Comparison of ENCODE assay signal across 14 cellular contexts in the genomic region with DNA sequence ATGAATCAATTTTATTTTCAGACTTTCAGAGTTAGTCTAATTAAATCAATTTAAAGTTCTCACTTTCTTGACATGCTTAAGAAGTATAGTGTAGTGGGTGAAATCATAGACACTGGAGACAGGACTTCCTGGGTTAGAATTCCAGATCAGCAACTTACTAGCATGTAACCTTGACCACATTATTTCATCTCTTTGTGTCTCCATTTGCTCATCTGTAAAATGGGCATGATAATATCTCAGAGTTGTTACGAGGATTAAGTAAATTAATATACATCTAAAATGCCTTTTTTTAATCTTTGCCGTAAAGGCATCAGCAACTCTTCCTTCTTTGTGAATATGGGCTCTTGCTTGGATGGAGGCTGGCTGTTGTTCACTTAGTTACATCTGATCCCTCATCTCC. TPM values are rescaled to one million over a fixed set of nuclear protein-coding genes. Genes with fewer than 3 reads are reported as not detected.
A peak's percentile ranks its signal among the peaks of the same experiment; 100 is the strongest.
DNase-seq lines count a peak whose midpoint lies in the region; ATAC-seq, FAIRE-seq and TF ChIP-seq lines count a peak whose summit lies in the region.
"Had no signal": no experiment of that assay in that cellular context is flagged by ENCODE, and none has a peak within 500 bp of the region (broad histone marks: within the 10 kb centered on the region; RNA-seq: fewer than 3 reads in every experiment).

No MANE protein-coding gene starts in this region.

- no peaks in the 10 kb centered on the region for H3K27me3 Mint-ChIP-seq in glutamatergic neuron (ENCODE audit: unreplicated experiment)
- peaks cover 3% of the 10 kb centered on the region for H3K27me3 Mint-ChIP-seq in type B pancreatic cell

- TF ChIP-seq EP300 in HepG2 (IDR thresholded peaks at IDR 0.05; ENCODE audit: low read depth in 2 of 2, low read length in 2 of 2) (no peak), HepG2 (CRISPR knock-in tag; IDR thresholded peaks at IDR 0.05; ENCODE audit: borderline replicate concordance) (no peak)

- H3K4me3 Mint-ChIP-seq in glutamatergic neuron (ENCODE audit: unreplicated experiment) (peak overlapping the region; percentile 14), type B pancreatic cell (peak overlapping the region; percentile 95)

- no peak overlapping the region for H3K27ac Mint-ChIP-seq in glutamatergic neuron (ENCODE audit: unreplicated experiment)
- H3K27ac Mint-ChIP-seq in type B pancreatic cell = no peak overlapping the region

- H2AFZ ChIP-seq in HepG2 (ENCODE audit: low read length) (no peak overlapping the region), PC-3 (ENCODE audit: low read length) (peak overlapping the region; percentile 87)

- intact Hi-C loops in HepG2 (cut with micrococcal nuclease; ENCODE audit: unreplicated experiment) (no loop called here), right lobe of liver (cut with DNase I) (no loop called here), PC-3 (cut with micrococcal nuclease) (no loop called here)

- in situ Hi-C loops in HepG2 (cut with HindIII; ENCODE audit: extremely low pct_ligation_motif_present, low pct_unique_long_range_greater_than_20kb) = no loop called here

- no peak for TF ChIP-seq POLR2A in HepG2 (IDR thresholded peaks at IDR 0.05; ENCODE audit: insufficient read depth in 1 of 2, low read depth in 2 of 2, low read length in 2 of 2)
- no peak for TF ChIP-seq POLR2A in right lobe of liver (IDR thresholded peaks at IDR 0.05)

- H3K36me3 ChIP-seq in HepG2 (replicated peaks in 1 of 2; ENCODE audit: control insufficient read depth in 1 of 2, insufficient read depth in 2 of 2, low read length in 2 of 2) (0 out of 5 replicates have a peak, but pooled peaks cover 0 to 8% of the 10 kb centered on the region in 2 experiments), right lobe of liver (no peaks in the 10 kb centered on the region), PC-3 (ENCODE audit: low read depth, low read length) (peaks cover 15% of the 10 kb centered on the region)
- H3K36me3 ChIP-seq: gastroesophageal sphincter had no signal

- H3K9me3 ChIP-seq in HepG2 (ENCODE audit: low read length) (no peaks in the 10 kb centered on the region), right lobe of liver (no peaks in the 10 kb centered on the region), PC-3 (ENCODE audit: low read length) (no peaks in the 10 kb centered on the region)
- H3K9me3 ChIP-seq: gastroesophageal sphincter, SJCRH30 had no signal

- H3K9ac ChIP-seq in HepG2 (ENCODE audit: insufficient read depth, low read depth, low read length) = peak overlapping the region; percentile 95; the same call in 1 of the 2 replicates
- peak overlapping the region; percentile 92; the same call in 1 of the 2 replicates for H3K9ac ChIP-seq in PC-3 (ENCODE audit: low read length)

- H3K9me3 Mint-ChIP-seq in glutamatergic neuron (ENCODE audit: unreplicated experiment) (peaks cover 2% of the 10 kb centered on the region), type B pancreatic cell (no peaks in the 10 kb centered on the region)

- no peaks in the 10 kb centered on the region for H3K9me2 ChIP-seq in PC-3 (replicated peaks; ENCODE audit: low read length)

- 88% methylated on average over 2 of the region's 2 CpGs for WGBS in HepG2 (ENCODE audit: low lambda C conversion rate)
- 93% methylated on average over 2 of the region's 2 CpGs for WGBS in right lobe of liver (ENCODE audit: insufficient coverage, low coverage, low lambda C conversion rate, missing lambda C conversion rate)

- peaks cover 22% of the 10 kb centered on the region for H3K4me1 ChIP-seq in HepG2 (ENCODE audit: insufficient read depth, low read length)
- peaks cover 0 to 9% (median 0%) of the 10 kb centered on the region in 4 donors for H3K4me1 ChIP-seq in right lobe of liver
- H3K4me1 ChIP-seq in PC-3 (ENCODE audit: insufficient read depth, low read length) = peaks cover 22% of the 10 kb centered on the region
- H3K4me1 ChIP-seq: SJCRH30 had no signal

- FAIRE-seq in HepG2 (lab: Jason Lieb, UNC) (no peak), urothelium cell line (lab: Jason Lieb, UNC) (no peak)

- H3K36me3 Mint-ChIP-seq in glutamatergic neuron (ENCODE audit: unreplicated experiment) (no peaks in the 10 kb centered on the region), type B pancreatic cell (peaks cover 3% of the 10 kb centered on the region)

- H3K4me1 Mint-ChIP-seq in glutamatergic neuron (ENCODE audit: low read depth, unreplicated experiment) (peaks cover 2% of the 10 kb centered on the region), type B pancreatic cell (ENCODE audit: unreplicated experiment) (no peaks in the 10 kb centered on the region)

- no peak for TF ChIP-seq RAD21 in HepG2 (CRISPR knock-in tag; IDR thresholded peaks at IDR 0.05)

- TF ChIP-seq CTCF in HepG2 (CRISPR knock-in tag; IDR thresholded peaks at IDR 0.05) (no peak), right lobe of liver (IDR thresholded peaks at IDR 0.05) (no peak), PC-3 (conservative IDR thresholded peaks at IDR 0.05; ENCODE audit: low read depth, low read length) (no peak), glutamatergic neuron (IDR thresholded peaks at IDR 0.05; ENCODE audit: partially characterized antibody, unreplicated experiment) (no peak), type B pancreatic cell (conservative IDR thresholded peaks at IDR 0.05) (no peak)

- POLR2A ChIA-PET in HepG2 (lab: Yijun Ruan, JAX) (no interaction called here), PC-3 (lab: Charles Lee; ENCODE audit: unreplicated experiment) (no interaction called here)

- no peak for DNase-seq in HepG2 (ENCODE audit: low spot score)
- no peak for DNase-seq in right lobe of liver
- no peak for DNase-seq in PC-3
- no peak for DNase-seq in glutamatergic neuron
- DNase-seq in type B pancreatic cell (ENCODE audit: extremely low spot score, unreplicated experiment) = no peak
- no peak for DNase-seq in NCI-H2081 treated with DMSO at 0.1 percent for 48 hours (lab: John Stamatoyannopoulos, UW)
- no peak for DNase-seq in urothelium cell line (ENCODE audit: low spot score)
- DNase-seq in NCI-H748 treated with DMSO at 0.1 percent for 48 hours (lab: John Stamatoyannopoulos, UW) = no peak
- DNase-seq: activated effector memory CD4-positive, alpha-beta T cell treated with Interleukin-2 at 50 U/mL for 16 hours; MG63; SJCRH30; stimulated activated CD4-positive, alpha-beta T cell treated with anti-CD3 and anti-CD28 coated beads, Interleukin-2, amount 100 ng/mL, for 24 hours had no signal

- CTCF ChIA-PET in HepG2 (lab: Yijun Ruan, JAX; ENCODE audit: low intra/inter-chr PET ratio, low total read pairs) (no interaction called here), PC-3 (lab: Charles Lee) (no interaction called here)

- H3K4me3 ChIP-seq in HepG2 (replicated peaks in 1 of 3; ENCODE audit: insufficient read depth in 1 of 3, low read depth in 2 of 3, low read length in 3 of 3) = peak overlapping the region in 2 of 3 experiments; percentile 86 to 96; a peak in 2 of 6 replicates
- H3K4me3 ChIP-seq in right lobe of liver = no peak overlapping the region
- H3K4me3 ChIP-seq in PC-3 (ENCODE audit: low read length) = peak overlapping the region; percentile 77

- H3K4me2 ChIP-seq in HepG2 (ENCODE audit: low read depth, low read length) (peak overlapping the region; percentile 75), PC-3 (ENCODE audit: low read length) (peak overlapping the region; percentile 80)

- H4K20me1 ChIP-seq in HepG2 (ENCODE audit: insufficient read depth, low read length) (no peaks in the 10 kb centered on the region), PC-3 (ENCODE audit: low read length) (peaks cover 27% of the 10 kb centered on the region)

- no TSS peak for BruUV-seq in HepG2 (replicated peaks; lab: Mats Ljungman, UMichigan)
- no TSS peak for BruUV-seq in PC-3 (replicated peaks; lab: Mats Ljungman, UMichigan)

- no peaks in the 10 kb centered on the region for H3F3A ChIP-seq in PC-3 (ENCODE audit: low read length, unreplicated experiment)

- H3K79me2 ChIP-seq in HepG2 (ENCODE audit: insufficient read depth, low read length) (peaks cover 37% of the 10 kb centered on the region), PC-3 (ENCODE audit: low read length) (peaks cover 37% of the 10 kb centered on the region)

- H3K27me3 ChIP-seq in HepG2 (ENCODE audit: control insufficient read depth in 1 of 2, insufficient read depth in 2 of 2, low read length in 2 of 2) (no peaks in the 10 kb centered on the region; a peak in 2 of 5 replicates), right lobe of liver (no peaks in the 10 kb centered on the region), PC-3 (ENCODE audit: low read length) (no peaks in the 10 kb centered on the region)
- H3K27me3 ChIP-seq: BLaER1, gastroesophageal sphincter, MG63, SJCRH30 had no signal

- ATAC-seq in HepG2 (no peak), right lobe of liver (no peak), PC-3 (no peak)
- ATAC-seq: gastroesophageal sphincter had no signal

- H3K27ac ChIP-seq in HepG2 (ENCODE audit: extremely low read length, insufficient read depth, low read length) = no peak overlapping the region
- H3K27ac ChIP-seq in right lobe of liver = no peak overlapping the region
- no peak overlapping the region for H3K27ac ChIP-seq in PC-3 (ENCODE audit: low read length)

RNA-seq across cellular contexts. Expression of a gene that starts 1.3 kb away (rescaled TPM):
- 70.7 and 73.5 TPM in 2 replicates for total RNA-seq in HepG2 (2016; rRNA removed; fragmentation: Illumina TruSeq; extraction: Trizol)
- 23.3 and 24.8 TPM in 2 replicates for total RNA-seq in HepG2 (2016; cell fraction: cytosol; rRNA removed; fragmentation: Illumina TruSeq; extraction: Trizol; ENCODE audit: low read depth)
- 71.8 and 82.3 TPM in 2 replicates for total RNA-seq in HepG2 (2016; cell fraction: insoluble cytoplasmic fraction; rRNA removed; fragmentation: Illumina TruSeq; extraction: Trizol)
- total RNA-seq in HepG2 (2016; cell fraction: membrane; rRNA removed; fragmentation: Illumina TruSeq; extraction: Trizol) = 48.8 and 50.7 TPM in 2 replicates
- 69.6 and 71.8 TPM in 2 replicates for total RNA-seq in HepG2 (2016; cell fraction: nucleus; rRNA removed; fragmentation: Illumina TruSeq; extraction: Trizol)
- polyA plus RNA-seq in HepG2 (2011; rRNA removed) = 23.6 and 32.6 TPM in 2 replicates
- 13.5 and 35.1 TPM in 2 replicates for polyA plus RNA-seq in HepG2 (2011; cell fraction: cytosol; rRNA removed)
- polyA plus RNA-seq in HepG2 (2011; cell fraction: nucleus; rRNA removed) = 6.4 and 8.1 TPM in 2 replicates
- polyA plus RNA-seq in HepG2 (2012) = 42.3 and 62.7 TPM in 2 replicates
- polyA plus RNA-seq in HepG2 (2016; cell fraction: cytosol; fragmentation: Illumina TruSeq; extraction: Trizol; ENCODE audit: low read depth) = 21.8 and 24.7 TPM in 2 replicates
- 64.7 and 68.9 TPM in 2 replicates for polyA plus RNA-seq in HepG2 (2016; cell fraction: insoluble cytoplasmic fraction; fragmentation: Illumina TruSeq; extraction: Trizol; ENCODE audit: low read depth)
- polyA plus RNA-seq in HepG2 (2016; cell fraction: membrane; fragmentation: Illumina TruSeq; extraction: Trizol; ENCODE audit: low read depth) = 36.0 and 38.8 TPM in 2 replicates
- polyA plus RNA-seq in HepG2 (2016; cell fraction: nucleus; fragmentation: Illumina TruSeq; extraction: Trizol; ENCODE audit: insufficient read depth, low read depth) = 94.5 and 96.3 TPM in 2 replicates
- 10.4 and 16.5 TPM in 2 replicates for polyA minus RNA-seq in HepG2 (2011; rRNA and poly(A)+ RNA removed; ENCODE audit: low replicate concordance)
- polyA minus RNA-seq in HepG2 (2011; cell fraction: cytosol; rRNA and poly(A)+ RNA removed) = 14.5 and 18.5 TPM in 2 replicates
- polyA minus RNA-seq in HepG2 (2011; cell fraction: nucleus; rRNA and poly(A)+ RNA removed) = 45.0 and 45.2 TPM in 2 replicates
- total RNA-seq in right lobe of liver = 10 to 100 TPM; 27.8 to 54.1 (median 38.6) TPM
- 142 and 184 TPM in 2 replicates for total RNA-seq in PC-3 (2014; rRNA removed)
- total RNA-seq in glutamatergic neuron (ENCODE audit: unreplicated experiment) = 31.5 TPM
- total RNA-seq in type B pancreatic cell (ENCODE audit: low replicate concordance) = 76.3 and 170 TPM in 2 replicates

Comparison
In these comparisons a context has a peak if more than half of its experiments do, and no peak if none do; other contexts are left out.
1. H3K4me3 ChIP-seq: peak in HepG2 (2 of 3) and PC-3 (single experiment); none in right lobe of liver (0 of 3).